28 cellular contexts compared by ENCODE assay signal in genomic region chr11:61108847-61109585, GRCh38. TPM values are rescaled to one million over a fixed set of nuclear protein-coding genes. Genes with fewer than 3 reads are reported as not detected.
DNase-seq lines count a peak whose midpoint lies in the region; ATAC-seq and TF ChIP-seq lines count a peak whose summit lies in the region.
"Had no signal": no experiment of that assay in that cellular context is flagged by ENCODE, and none has a peak within 500 bp of the region (broad histone marks: within the 10 kb centered on the region; RNA-seq: fewer than 3 reads in every experiment).

No MANE protein-coding gene starts in this region.

- no peak overlapping the region for H3K4me3 Mint-ChIP-seq in activated CD4-positive, alpha-beta T cell treated with anti-CD3 and anti-CD28 coated beads, Interleukin-2, amount 10 ng/mL, durations not matched to agents 24 days and 14 days
- H3K4me3 Mint-ChIP-seq in activated CD4-positive, alpha-beta T cell treated with anti-CD3 and anti-CD28 coated beads for 36 hours: no peak overlapping the region
- H3K4me3 Mint-ChIP-seq in CD4-positive, alpha-beta T cell: peak overlapping the region; percentile 57
- H3K4me3 Mint-ChIP-seq in activated T-helper 1 cell treated with anti-CD3 and anti-CD28 coated beads, Interleukin-12 subunit alpha, Interleukin-12 subunit beta, Interleukin-2, Interleukin-4 antibody, amounts not matched to agents 30 ng/mL and 10 ng/mL and 1 ng/mL, durations not matched to agents 14 hours and 24 hours and 36 hours: peak overlapping the region; percentile 63
- H3K4me3 Mint-ChIP-seq in naive thymus-derived CD8-positive, alpha-beta T cell: peak overlapping the region in 8 of 10 donors; percentile 14 to 64 (median 44)
- H3K4me3 Mint-ChIP-seq: HFFc6 had no signal

- no peaks in the 10 kb centered on the region for H3K27me3 ChIP-seq in CD4-positive, alpha-beta T cell (ENCODE audit: control insufficient read depth, insufficient read depth, low read length)
- no peaks in the 10 kb centered on the region for H3K27me3 ChIP-seq in SK-N-SH (ENCODE audit: insufficient read depth)
- H3K27me3 ChIP-seq: ascending aorta, gastroesophageal sphincter, SJCRH30, transverse colon had no signal

- H3K27ac ChIP-seq in CD4-positive, alpha-beta T cell (ENCODE audit: low read depth, low read length): peak overlapping the region; percentile 67
- no peak overlapping the region for H3K27ac ChIP-seq in SK-N-SH (ENCODE audit: low read depth in 2 of 2, low read length in 1 of 2)
- H3K27ac ChIP-seq: ascending aorta, gastroesophageal sphincter, GM23248, KMS-11, SJCRH30, transverse colon had no signal

- POLR2A ChIA-PET in activated CD4-positive, alpha-beta T cell treated with anti-CD3 and anti-CD28 coated beads for 36 hours (lab: Charles Lee): interaction anchor here (0.7 to 1.5 kb wide), 2 partner anchors 19 to 85 kb away, joined by 3 to 4 read pairs; no protein-coding TSS in a partner anchor
- POLR2A ChIA-PET in CD4-positive, alpha-beta T cell (lab: Charles Lee): interaction anchor here (1.1 to 7.6 kb wide), 7 partner anchors 13 to 122 kb away, joined by 4 to 116 read pairs (median 20); no protein-coding TSS in a partner anchor
- POLR2A ChIA-PET in naive thymus-derived CD8-positive, alpha-beta T cell (lab: Charles Lee): interaction anchor here (0.6 to 7.5 kb wide), 4 partner anchors 27 to 95 kb away, joined by 4 to 54 read pairs (median 6); no protein-coding TSS in a partner anchor
- POLR2A ChIA-PET in SK-N-SH (lab: Yijun Ruan, JAX): no interaction called here

- H3K9ac ChIP-seq in SK-N-SH: no peak overlapping the region
- H3K9ac ChIP-seq: GM23248, KMS-11 had no signal

- H3K9me3 ChIP-seq in CD4-positive, alpha-beta T cell (ENCODE audit: control insufficient read depth, low read length): no peaks in the 10 kb centered on the region
- no peaks in the 10 kb centered on the region for H3K9me3 ChIP-seq in SK-N-SH
- H3K9me3 ChIP-seq: ascending aorta, gastroesophageal sphincter, SJCRH30, transverse colon had no signal

- no peak for TF ChIP-seq CTCF in CD4-positive, alpha-beta T cell (IDR thresholded peaks at IDR 0.05)
- TF ChIP-seq CTCF in SK-N-SH (IDR thresholded peaks at IDR 0.05): no peak

- H3K9me3 Mint-ChIP-seq in activated CD4-positive, alpha-beta T cell treated with anti-CD3 and anti-CD28 coated beads, Interleukin-2, amount 10 ng/mL, durations not matched to agents 24 days and 14 days: no peaks in the 10 kb centered on the region
- no peaks in the 10 kb centered on the region for H3K9me3 Mint-ChIP-seq in activated CD4-positive, alpha-beta T cell treated with anti-CD3 and anti-CD28 coated beads for 36 hours (ENCODE audit: low read depth)
- H3K9me3 Mint-ChIP-seq in CD4-positive, alpha-beta T cell: no peaks in the 10 kb centered on the region
- no peaks in the 10 kb centered on the region for H3K9me3 Mint-ChIP-seq in activated T-helper 1 cell treated with anti-CD3 and anti-CD28 coated beads, Interleukin-12 subunit alpha, Interleukin-12 subunit beta, Interleukin-2, Interleukin-4 antibody, amounts not matched to agents 30 ng/mL and 10 ng/mL and 1 ng/mL, durations not matched to agents 14 hours and 24 hours and 36 hours
- no peaks in the 10 kb centered on the region for H3K9me3 Mint-ChIP-seq in naive thymus-derived CD8-positive, alpha-beta T cell
- H3K9me3 Mint-ChIP-seq: HFFc6 had no signal

- no peaks in the 10 kb centered on the region for H3K27me3 Mint-ChIP-seq in activated CD4-positive, alpha-beta T cell treated with anti-CD3 and anti-CD28 coated beads, Interleukin-2, amount 10 ng/mL, durations not matched to agents 24 days and 14 days
- no peaks in the 10 kb centered on the region for H3K27me3 Mint-ChIP-seq in activated CD4-positive, alpha-beta T cell treated with anti-CD3 and anti-CD28 coated beads for 36 hours
- H3K27me3 Mint-ChIP-seq in CD4-positive, alpha-beta T cell: no peaks in the 10 kb centered on the region
- H3K27me3 Mint-ChIP-seq in activated T-helper 1 cell treated with anti-CD3 and anti-CD28 coated beads, Interleukin-12 subunit alpha, Interleukin-12 subunit beta, Interleukin-2, Interleukin-4 antibody, amounts not matched to agents 30 ng/mL and 10 ng/mL and 1 ng/mL, durations not matched to agents 14 hours and 24 hours and 36 hours (ENCODE audit: insufficient read depth): no peaks in the 10 kb centered on the region
- no peaks in the 10 kb centered on the region for H3K27me3 Mint-ChIP-seq in naive thymus-derived CD8-positive, alpha-beta T cell

- WGBS in SK-N-SH (ENCODE audit: low lambda C conversion rate): 68% methylated on average over 15 of the region's 15 CpGs

- H3K4me1 Mint-ChIP-seq in activated CD4-positive, alpha-beta T cell treated with anti-CD3 and anti-CD28 coated beads, Interleukin-2, amount 10 ng/mL, durations not matched to agents 24 days and 14 days: peaks cover 84% of the 10 kb centered on the region
- H3K4me1 Mint-ChIP-seq in activated CD4-positive, alpha-beta T cell treated with anti-CD3 and anti-CD28 coated beads for 36 hours: peaks cover 85% of the 10 kb centered on the region
- H3K4me1 Mint-ChIP-seq in CD4-positive, alpha-beta T cell (ENCODE audit: low read depth): peaks cover 96% of the 10 kb centered on the region
- H3K4me1 Mint-ChIP-seq in activated T-helper 1 cell treated with anti-CD3 and anti-CD28 coated beads, Interleukin-12 subunit alpha, Interleukin-12 subunit beta, Interleukin-2, Interleukin-4 antibody, amounts not matched to agents 30 ng/mL and 10 ng/mL and 1 ng/mL, durations not matched to agents 14 hours and 24 hours and 36 hours (ENCODE audit: low read depth): peaks cover 96% of the 10 kb centered on the region
- peaks cover 49 to 98% (median 91%) of the 10 kb centered on the region in 4 donors for H3K4me1 Mint-ChIP-seq in naive thymus-derived CD8-positive, alpha-beta T cell

- CTCF ChIA-PET in activated CD4-positive, alpha-beta T cell treated with anti-CD3 and anti-CD28 coated beads for 36 hours (lab: Charles Lee): interaction anchor here (0.8 kb wide), 1 partner anchor 22 kb away, joined by 4 read pairs; no protein-coding TSS in a partner anchor
- CTCF ChIA-PET in CD4-positive, alpha-beta T cell (lab: Charles Lee): interaction anchor here (1.8 to 2.8 kb wide), 2 partner anchors 11 to 48 kb away, joined by 4 to 11 read pairs; no protein-coding TSS in a partner anchor
- CTCF ChIA-PET in SK-N-SH (lab: Yijun Ruan, JAX): interaction anchor here (1.2 to 2.9 kb wide), 2 partner anchors 21 kb away, joined by 3 to 16 read pairs; no protein-coding TSS in a partner anchor

- no peak for ATAC-seq in activated CD4-positive, alpha-beta T cell treated with anti-CD3 and anti-CD28 coated beads for 36 hours
- ATAC-seq in CD4-positive, alpha-beta T cell (ENCODE audit: poor library complexity): no peak
- ATAC-seq in naive thymus-derived CD8-positive, alpha-beta T cell: no peak
- ATAC-seq: gastroesophageal sphincter, left lobe of liver had no signal

- no peak overlapping the region for H3K4me2 ChIP-seq in SK-N-SH
- H3K4me2 ChIP-seq: KMS-11 had no signal

- H3K36me3 ChIP-seq in SK-N-SH (replicated peaks in 1 of 2; ENCODE audit: control insufficient read depth in 1 of 2, insufficient read depth in 2 of 2, low read length in 1 of 2): no peaks in the 10 kb centered on the region
- H3K36me3 ChIP-seq: ascending aorta, SJCRH30, transverse colon had no signal

- H3K4me3 ChIP-seq in SK-N-SH (ENCODE audit: low read depth in 2 of 2, low read length in 1 of 2): no peak overlapping the region
- H3K4me3 ChIP-seq: ascending aorta, gastroesophageal sphincter, GM23248, SJCRH30, transverse colon had no signal

- H3K79me2 ChIP-seq in SK-N-SH (ENCODE audit: insufficient read depth): no peaks in the 10 kb centered on the region

- no peaks in the 10 kb centered on the region for H3F3A ChIP-seq in SK-N-SH (replicated peaks; ENCODE audit: insufficient read depth)

- H3K27ac Mint-ChIP-seq in activated CD4-positive, alpha-beta T cell treated with anti-CD3 and anti-CD28 coated beads, Interleukin-2, amount 10 ng/mL, durations not matched to agents 24 days and 14 days: peak overlapping the region; percentile 90
- no peak overlapping the region for H3K27ac Mint-ChIP-seq in activated CD4-positive, alpha-beta T cell treated with anti-CD3 and anti-CD28 coated beads for 36 hours
- H3K27ac Mint-ChIP-seq in CD4-positive, alpha-beta T cell: no peak overlapping the region
- H3K27ac Mint-ChIP-seq in activated T-helper 1 cell treated with anti-CD3 and anti-CD28 coated beads, Interleukin-12 subunit alpha, Interleukin-12 subunit beta, Interleukin-2, Interleukin-4 antibody, amounts not matched to agents 30 ng/mL and 10 ng/mL and 1 ng/mL, durations not matched to agents 14 hours and 24 hours and 36 hours: peak overlapping the region; percentile 89
- H3K27ac Mint-ChIP-seq in naive thymus-derived CD8-positive, alpha-beta T cell: peak overlapping the region in 9 of 10 donors; percentile 85 to 96 (median 92)
- H3K27ac Mint-ChIP-seq: HFFc6 had no signal

- no peak for DNase-seq in activated CD4-positive, alpha-beta T cell treated with anti-CD3 and anti-CD28 coated beads, Interleukin-2, amount 10 ng/mL, durations not matched to agents 24 days and 14 days
- DNase-seq in activated CD4-positive, alpha-beta T cell treated with anti-CD3 and anti-CD28 coated beads for 36 hours: no peak
- DNase-seq in CD4-positive, alpha-beta T cell: no peak
- DNase-seq in activated T-helper 1 cell treated with anti-CD3 and anti-CD28 coated beads, Interleukin-12 subunit alpha, Interleukin-12 subunit beta, Interleukin-2, Interleukin-4 antibody, amounts not matched to agents 30 ng/mL and 10 ng/mL and 1 ng/mL, durations not matched to agents 14 hours and 24 hours and 36 hours (ENCODE audit: low spot score): no peak
- no peak for DNase-seq in naive thymus-derived CD8-positive, alpha-beta T cell
- DNase-seq in SK-N-SH (no peak), NCI-H1105 (lab: John Stamatoyannopoulos, UW) (no peak)
- DNase-seq in stimulated activated CD8-positive, alpha-beta memory T cell treated with anti-CD3 and anti-CD28 coated beads, Interleukin-4, amount 100 ng/mL, for 48 hours: no peak
- DNase-seq: activated CD4-positive, alpha-beta T cell treated with anti-CD3 and anti-CD28 coated beads for 1 hour; COR-L47; cortex of kidney; DMS53; GM23248; HFFc6; mesendoderm; NCI-H1417 treated with DMSO at 0.1 percent for 48 hours; NCI-H2107; NCI-H748 treated with DMSO at 0.1 percent for 48 hours; transverse colon had no signal

- no peaks in the 10 kb centered on the region; a peak in 1 of 4 replicates for H3K4me1 ChIP-seq in SK-N-SH (ENCODE audit: control insufficient read depth in 1 of 2, insufficient read depth in 2 of 2, low read depth in 1 of 2, low read length in 1 of 2)
- H3K4me1 ChIP-seq: ascending aorta, gastroesophageal sphincter, SJCRH30, transverse colon had no signal

- H3K36me3 Mint-ChIP-seq in activated CD4-positive, alpha-beta T cell treated with anti-CD3 and anti-CD28 coated beads, Interleukin-2, amount 10 ng/mL, durations not matched to agents 24 days and 14 days (ENCODE audit: low read depth): peaks cover 88% of the 10 kb centered on the region
- peaks cover 96% of the 10 kb centered on the region for H3K36me3 Mint-ChIP-seq in activated CD4-positive, alpha-beta T cell treated with anti-CD3 and anti-CD28 coated beads for 36 hours (ENCODE audit: low read depth)
- H3K36me3 Mint-ChIP-seq in CD4-positive, alpha-beta T cell (ENCODE audit: low read depth): peaks cover 92% of the 10 kb centered on the region
- peaks cover 66% of the 10 kb centered on the region for H3K36me3 Mint-ChIP-seq in activated T-helper 1 cell treated with anti-CD3 and anti-CD28 coated beads, Interleukin-12 subunit alpha, Interleukin-12 subunit beta, Interleukin-2, Interleukin-4 antibody, amounts not matched to agents 30 ng/mL and 10 ng/mL and 1 ng/mL, durations not matched to agents 14 hours and 24 hours and 36 hours (ENCODE audit: low read depth)
- peaks cover 0 to 71% (median 11%) of the 10 kb centered on the region in 3 donors for H3K36me3 Mint-ChIP-seq in naive thymus-derived CD8-positive, alpha-beta T cell

- intact Hi-C loops in activated CD4-positive, alpha-beta T cell treated with anti-CD3 and anti-CD28 coated beads, Interleukin-2, amount 10 ng/mL, durations not matched to agents 24 days and 14 days (cut with micrococcal nuclease): no loop called here
- intact Hi-C loops in activated CD4-positive, alpha-beta T cell treated with anti-CD3 and anti-CD28 coated beads for 36 hours (cut with DNase I, micrococcal nuclease): loop anchor here in 1 of 2 experiments (2.0 kb wide), 1 partner anchor 20 kb away; no protein-coding TSS in a partner anchor
- intact Hi-C loops in CD4-positive, alpha-beta T cell (cut with DNase I, micrococcal nuclease): no loop called here
- intact Hi-C loops in activated T-helper 1 cell treated with anti-CD3 and anti-CD28 coated beads, Interleukin-12 subunit alpha, Interleukin-12 subunit beta, Interleukin-2, Interleukin-4 antibody, amounts not matched to agents 30 ng/mL and 10 ng/mL and 1 ng/mL, durations not matched to agents 14 hours and 24 hours and 36 hours (cut with micrococcal nuclease): no loop called here

- no peak overlapping the region for H2AFZ ChIP-seq in SK-N-SH (ENCODE audit: low read depth)
- H2AFZ ChIP-seq: GM23248 had no signal

- TF ChIP-seq RAD21 in SK-N-SH (IDR thresholded peaks at IDR 0.05; ENCODE audit: low read length): no peak

- no peaks in the 10 kb centered on the region for H3K9me2 ChIP-seq in SK-N-SH

- TF ChIP-seq EP300 in SK-N-SH (IDR thresholded peaks at IDR 0.05; ENCODE audit: borderline replicate concordance in 1 of 2, low read depth in 1 of 2, low read length in 1 of 2): no peak

- H4K20me1 ChIP-seq in SK-N-SH (ENCODE audit: insufficient read depth): no peaks in the 10 kb centered on the region

RNA-seq across cellular contexts. Expression of gene CD5, which starts 6.7 kb away (rescaled TPM):
- total RNA-seq in activated CD4-positive, alpha-beta T cell treated with anti-CD3 and anti-CD28 coated beads, Interleukin-2, amount 10 ng/mL, durations not matched to agents 24 days and 14 days: 368 and 385 TPM in 2 replicates
- 100 to 1,000 TPM; 298 to 399 TPM for total RNA-seq in activated CD4-positive, alpha-beta T cell treated with anti-CD3 and anti-CD28 coated beads for 36 hours
- 100 to 1,000 TPM; 421 to 423 TPM for total RNA-seq in CD4-positive, alpha-beta T cell
- total RNA-seq in activated T-helper 1 cell treated with anti-CD3 and anti-CD28 coated beads, Interleukin-12 subunit alpha, Interleukin-12 subunit beta, Interleukin-2, Interleukin-4 antibody, amounts not matched to agents 30 ng/mL and 10 ng/mL and 1 ng/mL, durations not matched to agents 14 hours and 24 hours and 36 hours: 336 and 339 TPM in 2 replicates
- 100 to 1,000 TPM; 165 to 174 TPM for total RNA-seq in naive thymus-derived CD8-positive, alpha-beta T cell
- polyA plus RNA-seq in naive thymus-derived CD8-positive, alpha-beta T cell: 100 to 1,000 TPM; 136 to 227 (median 192) TPM
- not detected in 2 replicates for polyA plus RNA-seq in SK-N-SH (2012; rRNA removed)
- polyA plus RNA-seq in SK-N-SH (2012; cell fraction: cytosol; rRNA removed): not detected in 2 replicates
- polyA plus RNA-seq in SK-N-SH (2012; cell fraction: nucleus; rRNA removed): not detected in 2 replicates
- total RNA-seq: A172, cardiac septum, G401, GM23248, HFFc6, skeletal muscle tissue had no signal
- polyA plus RNA-seq: GM23248 had no signal

RNA-seq across cellular contexts. Expression of gene VPS37C, which starts 52.2 kb away (rescaled TPM):
- 13.3 and 13.7 TPM in 2 replicates for total RNA-seq in activated CD4-positive, alpha-beta T cell treated with anti-CD3 and anti-CD28 coated beads, Interleukin-2, amount 10 ng/mL, durations not matched to agents 24 days and 14 days
- 10 to 100 TPM in 1 of 2 experiments, 1 to 10 TPM in 1; 9.5 to 10.6 TPM for total RNA-seq in activated CD4-positive, alpha-beta T cell treated with anti-CD3 and anti-CD28 coated beads for 36 hours
- 1 to 10 TPM; 1.8 to 2.0 TPM for total RNA-seq in CD4-positive, alpha-beta T cell
- 11.5 and 11.6 TPM in 2 replicates for total RNA-seq in activated T-helper 1 cell treated with anti-CD3 and anti-CD28 coated beads, Interleukin-12 subunit alpha, Interleukin-12 subunit beta, Interleukin-2, Interleukin-4 antibody, amounts not matched to agents 30 ng/mL and 10 ng/mL and 1 ng/mL, durations not matched to agents 14 hours and 24 hours and 36 hours
- total RNA-seq in naive thymus-derived CD8-positive, alpha-beta T cell: 1 to 10 TPM; 5.4 to 6.3 TPM
- 1 to 10 TPM in 1 of 3 donors, under 1 TPM in 2; 0.62 to 1.3 (median 0.86) TPM for polyA plus RNA-seq in naive thymus-derived CD8-positive, alpha-beta T cell
- polyA plus RNA-seq in SK-N-SH (2012; rRNA removed): 11.7 and 15.2 TPM in 2 replicates
- polyA plus RNA-seq in SK-N-SH (2012; cell fraction: cytosol; rRNA removed): 10.5 and 12.9 TPM in 2 replicates
- 28.0 and 28.6 TPM in 2 replicates for polyA plus RNA-seq in SK-N-SH (2012; cell fraction: nucleus; rRNA removed)

Comparison
In these comparisons a context has a peak if more than half of its experiments do, and no peak if none do; other contexts are left out.
1. H3K27ac Mint-ChIP-seq: peak in activated CD4-positive, alpha-beta T cell treated with anti-CD3 and anti-CD28 coated beads, Interleukin-2, amount 10 ng/mL, durations not matched to agents 24 days and 14 days (single experiment), activated T-helper 1 cell treated with anti-CD3 and anti-CD28 coated beads, Interleukin-12 subunit alpha, Interleukin-12 subunit beta, Interleukin-2, Interleukin-4 antibody, amounts not matched to agents 30 ng/mL and 10 ng/mL and 1 ng/mL, durations not matched to agents 14 hours and 24 hours and 36 hours (single experiment) and naive thymus-derived CD8-positive, alpha-beta T cell (9 of 10); none in activated CD4-positive, alpha-beta T cell treated with anti-CD3 and anti-CD28 coated beads for 36 hours (single experiment) and CD4-positive, alpha-beta T cell (single experiment).
2. H3K4me3 Mint-ChIP-seq: peak in CD4-positive, alpha-beta T cell (single experiment), activated T-helper 1 cell treated with anti-CD3 and anti-CD28 coated beads, Interleukin-12 subunit alpha, Interleukin-12 subunit beta, Interleukin-2, Interleukin-4 antibody, amounts not matched to agents 30 ng/mL and 10 ng/mL and 1 ng/mL, durations not matched to agents 14 hours and 24 hours and 36 hours (single experiment) and naive thymus-derived CD8-positive, alpha-beta T cell (8 of 10); none in activated CD4-positive, alpha-beta T cell treated with anti-CD3 and anti-CD28 coated beads, Interleukin-2, amount 10 ng/mL, durations not matched to agents 24 days and 14 days (single experiment) and activated CD4-positive, alpha-beta T cell treated with anti-CD3 and anti-CD28 coated beads for 36 hours (single experiment).